29 cellular contexts compared by ENCODE assay signal in the genomic region with DNA sequence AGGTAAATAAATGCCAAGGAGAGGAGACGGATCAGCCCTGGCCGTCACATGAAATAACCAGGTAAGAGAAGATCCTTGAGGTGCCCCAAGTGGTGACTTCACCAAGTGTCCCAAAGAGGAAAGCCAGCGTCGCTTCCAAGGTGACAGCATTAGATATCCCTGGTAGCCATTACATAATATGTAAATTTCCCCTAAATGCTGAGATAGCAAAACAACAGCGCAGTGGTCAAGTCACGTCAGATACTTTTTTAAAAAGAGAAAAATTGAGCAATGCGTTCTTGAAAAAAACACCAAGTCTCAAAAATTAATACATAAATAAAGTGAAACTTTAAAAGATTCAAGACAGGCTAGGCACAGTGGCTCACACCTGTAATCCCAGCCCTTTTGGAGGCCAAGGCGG.
"Had no signal": no experiment of that assay in that cellular context is flagged by ENCODE, and none has a peak within 500 bp of the region (broad histone marks: within the 10 kb centered on the region; RNA-seq: fewer than 3 reads in every experiment).

No MANE protein-coding gene starts in this region.

- DNase-seq: activated CD4-positive, alpha-beta T cell treated with anti-CD3 and anti-CD28 coated beads for 1 hour; activated CD4-positive, alpha-beta T cell treated with anti-CD3 and anti-CD28 coated beads for 48 hours; activated CD4-positive, alpha-beta T cell treated with anti-CD3 and anti-CD28 coated beads, Interleukin-2, amount 50 U/mL, for 48 hours; activated CD4-positive, CD25-positive, alpha-beta regulatory T cell; activated CD8-positive, alpha-beta memory T cell treated with anti-CD3 and anti-CD28 coated beads, Interleukin-2, amount 50 U/mL, for 48 hours; activated CD8-positive, alpha-beta T cell treated with anti-CD3 and anti-CD28 coated beads, Interleukin-2, amount 10 ng/mL, durations not matched to agents 7 days and 5 days; activated gamma-delta T cell; activated naive CD4-positive, alpha-beta T cell treated with Interleukin-2 at 50 U/mL for 16 hours; activated naive CD8-positive, alpha-beta T cell treated with anti-CD3 and anti-CD28 coated beads, Interleukin-2, amount 10 ng/mL, durations not matched to agents 7 days and 5 days; activated T-cell treated with anti-CD3 and anti-CD28 coated beads, Interleukin-2, amount 50 U/mL, for 48 hours; amygdala; Kasumi-1; KG1; NCI-H1105; NCI-H1417 treated with DMSO at 0.1 percent for 48 hours; NCI-H2081; NCI-H226; NCI-H524 treated with DMSO at 0.1 percent for 48 hours; NK-92 treated with Interleukin-12 subunit alpha and Interleukin-12 subunit beta, amount 100 ng/mL, for 24 hours; SHP77; SJCRH30; T1000; WERI-Rb-1 had no signal

- ATAC-seq: activated CD8-positive, alpha-beta T cell treated with anti-CD3 and anti-CD28 coated beads, Interleukin-2, amount 10 ng/mL, durations not matched to agents 7 days and 5 days; Panc1 had no signal

- H3K4me3 ChIP-seq: ascending aorta, cardiac muscle cell, SJCRH30, SK-N-MC had no signal

- H3K9me3 ChIP-seq: ascending aorta, SJCRH30 had no signal

- H3K4me3 Mint-ChIP-seq: activated CD8-positive, alpha-beta T cell treated with anti-CD3 and anti-CD28 coated beads, Interleukin-2, amount 10 ng/mL, durations not matched to agents 7 days and 5 days; activated naive CD4-positive, alpha-beta T cell treated with anti-CD3 and anti-CD28 coated beads, Interleukin-2, amount 50 U/mL, for 24 hours; activated naive CD8-positive, alpha-beta T cell treated with anti-CD3 and anti-CD28 coated beads, Interleukin-2, amount 10 ng/mL, durations not matched to agents 7 days and 5 days; central memory CD8-positive, alpha-beta T cell had no signal

- H3K27me3 ChIP-seq: ascending aorta, cardiac muscle cell had no signal

- H3K36me3 Mint-ChIP-seq: activated naive CD4-positive, alpha-beta T cell treated with anti-CD3 and anti-CD28 coated beads, Interleukin-2, amount 50 U/mL, for 24 hours; activated naive CD8-positive, alpha-beta T cell treated with anti-CD3 and anti-CD28 coated beads, Interleukin-2, amount 10 ng/mL, durations not matched to agents 7 days and 5 days had no signal

- H3K27ac ChIP-seq: ascending aorta, cardiac muscle cell, SJCRH30, SK-N-MC, WERI-Rb-1 had no signal

- H3K4me1 Mint-ChIP-seq: activated naive CD4-positive, alpha-beta T cell treated with anti-CD3 and anti-CD28 coated beads, Interleukin-2, amount 50 U/mL, for 24 hours; activated naive CD8-positive, alpha-beta T cell treated with anti-CD3 and anti-CD28 coated beads, Interleukin-2, amount 10 ng/mL, durations not matched to agents 7 days and 5 days; central memory CD8-positive, alpha-beta T cell had no signal

- H3K9me3 Mint-ChIP-seq: activated naive CD4-positive, alpha-beta T cell treated with anti-CD3 and anti-CD28 coated beads, Interleukin-2, amount 50 U/mL, for 24 hours; activated naive CD8-positive, alpha-beta T cell treated with anti-CD3 and anti-CD28 coated beads, Interleukin-2, amount 10 ng/mL, durations not matched to agents 7 days and 5 days; central memory CD8-positive, alpha-beta T cell had no signal

- H3K4me1 ChIP-seq: ascending aorta had no signal

- H3K27ac Mint-ChIP-seq: activated CD8-positive, alpha-beta T cell treated with anti-CD3 and anti-CD28 coated beads, Interleukin-2, amount 10 ng/mL, durations not matched to agents 7 days and 5 days; activated naive CD4-positive, alpha-beta T cell treated with anti-CD3 and anti-CD28 coated beads, Interleukin-2, amount 50 U/mL, for 24 hours; activated naive CD8-positive, alpha-beta T cell treated with anti-CD3 and anti-CD28 coated beads, Interleukin-2, amount 10 ng/mL, durations not matched to agents 7 days and 5 days had no signal

- H3K36me3 ChIP-seq: ascending aorta, cardiac muscle cell, SJCRH30, WERI-Rb-1 had no signal
